In genomic region chr12:76470028-76470939, GRCh38 we compare ENCODE assay signal across 8 cellular contexts.
DNase-seq lines count a peak whose midpoint lies in the region; ATAC-seq and TF ChIP-seq lines count a peak whose summit lies in the region.

No MANE protein-coding gene starts in this region.

- no peaks in the 10 kb centered on the region for H3K27me3 Mint-ChIP-seq in MCF 10A (ENCODE audit: insufficient read depth, unreplicated experiment)
- H3K27me3 Mint-ChIP-seq in stimulated activated naive CD8-positive, alpha-beta T cell treated with anti-CD3 and anti-CD28 coated beads, Interleukin-15, amount 100 ng/mL, for 72 hours = no peaks in the 10 kb centered on the region
- no peaks in the 10 kb centered on the region for H3K27me3 Mint-ChIP-seq in activated CD4-positive, alpha-beta T cell treated with anti-CD3 and anti-CD28 coated beads, Interleukin-2, amount 10 ng/mL, durations not matched to agents 24 days and 14 days

- no peaks in the 10 kb centered on the region for H3K36me3 Mint-ChIP-seq in MCF 10A (ENCODE audit: insufficient read depth, unreplicated experiment)
- H3K36me3 Mint-ChIP-seq in activated CD4-positive, alpha-beta T cell treated with anti-CD3 and anti-CD28 coated beads, Interleukin-2, amount 10 ng/mL, durations not matched to agents 24 days and 14 days (ENCODE audit: low read depth) = peaks cover 1% of the 10 kb centered on the region

- TF ChIP-seq CTCF in MCF 10A (IDR thresholded peaks at IDR 0.05; ENCODE audit: unreplicated experiment) = no peak
- TF ChIP-seq CTCF in breast epithelium (IDR thresholded peaks at IDR 0.05) = no peak
- TF ChIP-seq CTCF in PC-3 (conservative IDR thresholded peaks at IDR 0.05; ENCODE audit: low read depth, low read length) = no peak

- H3K4me1 ChIP-seq in breast epithelium = no peaks in the 10 kb centered on the region
- peaks cover 7% of the 10 kb centered on the region; the same call in 1 of the 2 replicates for H3K4me1 ChIP-seq in PC-3 (ENCODE audit: insufficient read depth, low read length)

- TF ChIP-seq POLR2A in breast epithelium (IDR thresholded peaks at IDR 0.05) = no peak
- no peak for TF ChIP-seq POLR2A in GM18505 (IDR thresholded peaks at IDR 0.05; ENCODE audit: borderline replicate concordance, extremely low read depth, insufficient read depth, insufficient read length)

- no peaks in the 10 kb centered on the region for H3K27me3 ChIP-seq in breast epithelium
- no peaks in the 10 kb centered on the region for H3K27me3 ChIP-seq in PC-3 (ENCODE audit: low read length)

- H3K9me3 Mint-ChIP-seq in MCF 10A (ENCODE audit: unreplicated experiment) = no peaks in the 10 kb centered on the region
- no peaks in the 10 kb centered on the region for H3K9me3 Mint-ChIP-seq in stimulated activated naive CD8-positive, alpha-beta T cell treated with anti-CD3 and anti-CD28 coated beads, Interleukin-15, amount 100 ng/mL, for 72 hours
- no peaks in the 10 kb centered on the region for H3K9me3 Mint-ChIP-seq in activated CD4-positive, alpha-beta T cell treated with anti-CD3 and anti-CD28 coated beads, Interleukin-2, amount 10 ng/mL, durations not matched to agents 24 days and 14 days

- POLR2A ChIA-PET in MCF 10A (lab: Yijun Ruan, JAX) = interaction anchor here (0.6 to 2.2 kb wide), 9 partner anchors 12 to 1204 kb away, joined by 3 to 13 read pairs (median 5); partner anchors contain the start of gene OSBPL8
- POLR2A ChIA-PET in PC-3 (lab: Charles Lee; ENCODE audit: unreplicated experiment) = interaction anchor here (0.6 kb wide), 1 partner anchor 588 kb away, joined by 3 read pairs; no protein-coding TSS in a partner anchor

- peak; percentile 78 for DNase-seq in MCF 10A (ENCODE audit: unreplicated experiment)
- no peak for DNase-seq in breast epithelium (ENCODE audit: low spot score in 2 of 2)
- peak; percentile 73 for DNase-seq in PC-3
- peak; percentile 86 for DNase-seq in fibroblast of peridontal ligament (ENCODE audit: extremely low read depth)
- DNase-seq in stimulated activated naive CD8-positive, alpha-beta T cell treated with anti-CD3 and anti-CD28 coated beads, Interleukin-15, amount 100 ng/mL, for 72 hours = no peak
- no peak for DNase-seq in activated CD4-positive, alpha-beta T cell treated with anti-CD3 and anti-CD28 coated beads, Interleukin-2, amount 10 ng/mL, durations not matched to agents 24 days and 14 days

- intact Hi-C loops in MCF 10A (cut with micrococcal nuclease) (no loop called here), breast epithelium (cut with DNase I; ENCODE audit: low total_unique reads) (no loop called here), PC-3 (cut with micrococcal nuclease) (no loop called here)
- intact Hi-C loops in activated CD4-positive, alpha-beta T cell treated with anti-CD3 and anti-CD28 coated beads, Interleukin-2, amount 10 ng/mL, durations not matched to agents 24 days and 14 days (cut with micrococcal nuclease) = no loop called here

- H4K20me1 ChIP-seq in PC-3 (ENCODE audit: low read length) = no peaks in the 10 kb centered on the region

- H3K27ac ChIP-seq in breast epithelium (no peak overlapping the region), PC-3 (ENCODE audit: low read length) (no peak overlapping the region)

- no peak overlapping the region for H3K4me2 ChIP-seq in PC-3 (ENCODE audit: low read length)

- CTCF ChIA-PET in MCF 10A (lab: Yijun Ruan, JAX) = interaction anchor here (0.7 to 3.6 kb wide), 4 partner anchors 14 to 117 kb away, joined by 3 to 23 read pairs (median 4); no protein-coding TSS in a partner anchor
- CTCF ChIA-PET in PC-3 (lab: Charles Lee) = no interaction called here

- no peak overlapping the region for H2AFZ ChIP-seq in PC-3 (ENCODE audit: low read length)

- H3K4me1 Mint-ChIP-seq in MCF 10A (ENCODE audit: insufficient read depth, unreplicated experiment) = peaks cover 11% of the 10 kb centered on the region
- H3K4me1 Mint-ChIP-seq in stimulated activated naive CD8-positive, alpha-beta T cell treated with anti-CD3 and anti-CD28 coated beads, Interleukin-15, amount 100 ng/mL, for 72 hours = peaks cover 10% of the 10 kb centered on the region
- peaks cover 6% of the 10 kb centered on the region for H3K4me1 Mint-ChIP-seq in activated CD4-positive, alpha-beta T cell treated with anti-CD3 and anti-CD28 coated beads, Interleukin-2, amount 10 ng/mL, durations not matched to agents 24 days and 14 days

- ATAC-seq in HG02852 (IDR thresholded peaks at IDR 0.05; ENCODE audit: unreplicated experiment) = peak; percentile 86
- ATAC-seq in PC-3 = peak; percentile 98
- ATAC-seq in stimulated activated naive CD8-positive, alpha-beta T cell treated with anti-CD3 and anti-CD28 coated beads, Interleukin-15, amount 100 ng/mL, for 72 hours = peak; percentile 87
- ATAC-seq in GM18505 (IDR thresholded peaks at IDR 0.05; ENCODE audit: unreplicated experiment) = no peak

- H3K9me3 ChIP-seq in breast epithelium (no peaks in the 10 kb centered on the region), PC-3 (ENCODE audit: low read length) (no peaks in the 10 kb centered on the region)

- H3K36me3 ChIP-seq in breast epithelium (no peaks in the 10 kb centered on the region), PC-3 (ENCODE audit: low read depth, low read length) (no peaks in the 10 kb centered on the region)

- peaks cover 7% of the 10 kb centered on the region for H3K79me2 ChIP-seq in PC-3 (ENCODE audit: low read length)

- no TSS peak for BruUV-seq in MCF 10A (replicated peaks; lab: Mats Ljungman, UMichigan)
- BruUV-seq in PC-3 (replicated peaks; lab: Mats Ljungman, UMichigan) = no TSS peak

- H3K9me2 ChIP-seq in PC-3 (replicated peaks; ENCODE audit: low read length) = no peaks in the 10 kb centered on the region

- H3K27ac Mint-ChIP-seq in MCF 10A (ENCODE audit: low read depth, unreplicated experiment) = no peak overlapping the region
- H3K27ac Mint-ChIP-seq in stimulated activated naive CD8-positive, alpha-beta T cell treated with anti-CD3 and anti-CD28 coated beads, Interleukin-15, amount 100 ng/mL, for 72 hours = no peak overlapping the region
- no peak overlapping the region for H3K27ac Mint-ChIP-seq in activated CD4-positive, alpha-beta T cell treated with anti-CD3 and anti-CD28 coated beads, Interleukin-2, amount 10 ng/mL, durations not matched to agents 24 days and 14 days

- H3K4me3 Mint-ChIP-seq in MCF 10A (ENCODE audit: unreplicated experiment) = no peak overlapping the region
- H3K4me3 Mint-ChIP-seq in stimulated activated naive CD8-positive, alpha-beta T cell treated with anti-CD3 and anti-CD28 coated beads, Interleukin-15, amount 100 ng/mL, for 72 hours = no peak overlapping the region
- no peak overlapping the region for H3K4me3 Mint-ChIP-seq in activated CD4-positive, alpha-beta T cell treated with anti-CD3 and anti-CD28 coated beads, Interleukin-2, amount 10 ng/mL, durations not matched to agents 24 days and 14 days

- H3K9ac ChIP-seq in PC-3 (ENCODE audit: low read length) = no peak overlapping the region

- no peak overlapping the region for H3K4me3 ChIP-seq in breast epithelium
- no peak overlapping the region for H3K4me3 ChIP-seq in PC-3 (ENCODE audit: low read length)

- no peaks in the 10 kb centered on the region for H3F3A ChIP-seq in PC-3 (ENCODE audit: low read length, unreplicated experiment)

Comparison
In these comparisons a context has a peak if more than half of its experiments do, and no peak if none do; other contexts are left out.
1. DNase-seq: peak in MCF 10A (single experiment), PC-3 (single experiment) and fibroblast of peridontal ligament (single experiment); none in breast epithelium (0 of 2), stimulated activated naive CD8-positive, alpha-beta T cell treated with anti-CD3 and anti-CD28 coated beads, Interleukin-15, amount 100 ng/mL, for 72 hours (0 of 2) and activated CD4-positive, alpha-beta T cell treated with anti-CD3 and anti-CD28 coated beads, Interleukin-2, amount 10 ng/mL, durations not matched to agents 24 days and 14 days (single experiment).